Comparison of ENCODE assay signal across 24 cellular contexts in the genomic region with DNA sequence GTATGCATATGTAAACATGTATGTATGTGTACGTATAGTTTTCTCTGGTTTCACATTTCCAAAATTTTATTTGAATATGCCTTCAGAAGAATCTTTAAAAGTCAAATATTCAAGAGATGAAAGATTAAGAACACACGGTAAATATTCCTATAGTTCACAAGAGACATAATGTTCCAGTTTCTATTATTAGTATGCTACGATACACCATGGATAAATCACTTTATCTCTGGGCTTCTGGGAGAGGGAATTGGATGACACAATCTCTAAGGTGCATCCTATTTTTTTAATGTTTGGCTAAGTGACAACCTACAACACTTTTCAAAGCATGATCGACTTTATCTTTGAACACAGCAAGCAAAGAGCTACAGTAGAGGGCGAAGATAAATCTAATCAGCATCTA. TPM values are rescaled to one million over a fixed set of nuclear protein-coding genes. Genes with fewer than 3 reads are reported as not detected.
"Had no signal": no experiment of that assay in that cellular context is flagged by ENCODE, and none has a peak within 500 bp of the region (broad histone marks: within the 10 kb centered on the region; RNA-seq: fewer than 3 reads in every experiment).

No MANE protein-coding gene starts in this region.

- H3K4me3 ChIP-seq: esophagus squamous epithelium, gastroesophageal sphincter, lung, prostate gland, spleen, tibial artery, upper lobe of right lung, vagina had no signal

- H3K27me3 Mint-ChIP-seq: naive B cell; stimulated activated memory B cell treated with anti-CD40 and anti-IgM and Interleukin-4, amounts not matched to agents 10 μg/mL and 1 μg/mL and 100 μg/mL, for 72 hours; stimulated activated naive CD8-positive, alpha-beta T cell treated with anti-CD3 and anti-CD28 coated beads, Interleukin-15, Interleukin-2, amounts not matched to agents 100 ng/mL and 50 ng/mL, for 24 hours had no signal

- H3K36me3 ChIP-seq: prostate gland, tibial artery, vagina had no signal

- H2AFZ ChIP-seq: parathyroid adenoma had no signal

- H3K4me3 Mint-ChIP-seq: naive B cell; nephron; stimulated activated memory B cell treated with anti-CD40 and anti-IgM and Interleukin-4, amounts not matched to agents 10 μg/mL and 1 μg/mL and 100 μg/mL, for 72 hours; stimulated activated naive CD8-positive, alpha-beta T cell treated with anti-CD3 and anti-CD28 coated beads, Interleukin-15, Interleukin-2, amounts not matched to agents 100 ng/mL and 50 ng/mL, for 24 hours had no signal

- H3K27ac Mint-ChIP-seq: naive B cell; nephron; stimulated activated memory B cell treated with anti-CD40 and anti-IgM and Interleukin-4, amounts not matched to agents 10 μg/mL and 1 μg/mL and 100 μg/mL, for 72 hours; stimulated activated naive CD8-positive, alpha-beta T cell treated with anti-CD3 and anti-CD28 coated beads, Interleukin-15, Interleukin-2, amounts not matched to agents 100 ng/mL and 50 ng/mL, for 24 hours had no signal

- H3K27ac ChIP-seq: esophagus squamous epithelium, gastroesophageal sphincter, parathyroid adenoma, prostate gland, spleen, tibial artery, upper lobe of right lung, vagina had no signal

- H3K9me3 Mint-ChIP-seq: naive B cell; nephron; stimulated activated memory B cell treated with anti-CD40 and anti-IgM and Interleukin-4, amounts not matched to agents 10 μg/mL and 1 μg/mL and 100 μg/mL, for 72 hours; stimulated activated naive CD8-positive, alpha-beta T cell treated with anti-CD3 and anti-CD28 coated beads, Interleukin-15, Interleukin-2, amounts not matched to agents 100 ng/mL and 50 ng/mL, for 24 hours had no signal

- H3K9me3 ChIP-seq: esophagus squamous epithelium, gastroesophageal sphincter, prostate gland, spleen, tibial artery, upper lobe of right lung, vagina had no signal

- H3K27me3 ChIP-seq: esophagus squamous epithelium, gastroesophageal sphincter, spleen, tibial artery, upper lobe of right lung, vagina had no signal

- DNase-seq: dermis blood vessel endothelial cell; esophagus squamous epithelium; foreskin fibroblast; glutamatergic neuron; left colon; left ventricle myocardium superior; mesendoderm; naive B cell; occipital lobe; spleen; stimulated activated CD4-positive, alpha-beta T cell treated with anti-CD3 and anti-CD28 coated beads, Interleukin-15, amount 100 ng/mL, for 24 hours; stimulated activated CD4-positive, alpha-beta T cell treated with anti-CD3 and anti-CD28 coated beads, Interleukin-1b, Interleukin-23, amount 100 ng/mL, for 48 hours; stimulated activated CD4-positive, alpha-beta T cell treated with anti-CD3 and anti-CD28 coated beads, Interleukin-4, amount 100 ng/mL, for 24 hours; tibial artery; upper lobe of right lung had no signal

- FAIRE-seq: keratinocyte had no signal

RNA-seq across cellular contexts. Expression of gene TLL2, which starts 59.3 kb away (rescaled TPM):
- total RNA-seq: upper lobe of right lung had no signal
